In the genomic region with DNA sequence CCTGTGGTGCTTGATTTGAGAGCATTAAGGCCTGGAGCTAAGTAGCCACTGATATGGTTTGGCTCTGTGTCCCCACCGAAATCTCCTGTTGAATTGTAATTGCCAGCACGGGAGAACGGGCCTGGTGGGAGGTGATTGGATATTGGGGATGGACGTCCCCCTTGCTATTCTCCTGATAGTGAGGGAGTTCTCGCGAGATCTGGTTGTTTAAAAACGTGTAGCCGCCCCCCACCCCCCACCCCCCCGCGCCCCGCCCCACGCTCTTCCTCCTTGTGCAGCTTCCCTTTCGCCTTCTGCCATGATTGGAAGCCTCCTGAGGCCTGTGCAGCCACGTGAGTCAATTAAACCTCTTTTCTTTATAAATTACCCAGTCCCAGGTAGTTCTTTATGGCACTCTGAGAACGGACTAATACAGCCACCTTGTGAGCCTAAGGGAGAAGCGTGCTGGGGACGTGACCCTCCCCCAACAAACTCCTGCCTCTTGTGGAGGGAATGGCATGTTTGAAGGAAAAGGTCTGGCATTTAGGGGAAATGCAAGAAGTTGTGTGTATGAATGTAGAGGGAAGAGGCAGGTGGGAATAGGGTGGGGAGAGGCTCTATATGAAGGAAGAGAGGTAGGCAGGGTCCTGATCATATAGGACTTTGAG, we compare ENCODE assay signal across 17 cellular contexts.
"Had no signal": no experiment of that assay in that cellular context is flagged by ENCODE, and none has a peak within 500 bp of the region (broad histone marks: within the 10 kb centered on the region; RNA-seq: fewer than 3 reads in every experiment).

No MANE protein-coding gene starts in this region.

- H3K4me3 Mint-ChIP-seq: T-helper 1 cell treated with Interleukin-12 subunit alpha and Interleukin-12 subunit beta and Interleukin-4 antibody, amounts not matched to agents 30 μg/mL and 1 μg/mL, for 36 hours had no signal

- H3K27ac Mint-ChIP-seq: activated naive CD4-positive, alpha-beta T cell treated with anti-CD3 and anti-CD28 coated beads, Interleukin-2, amount 50 U/mL, for 72 hours; progenitor cell of endocrine pancreas; T-helper 1 cell treated with Interleukin-12 subunit alpha and Interleukin-12 subunit beta and Interleukin-4 antibody, amounts not matched to agents 30 μg/mL and 1 μg/mL, for 36 hours had no signal

- H3K36me3 Mint-ChIP-seq: activated naive CD4-positive, alpha-beta T cell treated with anti-CD3 and anti-CD28 coated beads, Interleukin-2, amount 50 U/mL, for 72 hours had no signal

- H3K27ac ChIP-seq: adrenal gland, esophagus muscularis mucosa, gastroesophageal sphincter, heart left ventricle, tibial artery had no signal

- DNase-seq: activated CD4-positive, alpha-beta T cell treated with anti-CD3 and anti-CD28 coated beads for 1 hour; activated gamma-delta T cell; adrenal gland; effector CD8-positive, alpha-beta T cell; heart left ventricle; left colon; stimulated activated CD4-positive, alpha-beta T cell treated with anti-CD3 and anti-CD28 coated beads, Interleukin-12 subunit alpha, Interleukin-12 subunit beta, amount 100 ng/mL, for 4 hours; stimulated activated CD4-positive, alpha-beta T cell treated with anti-CD3 and anti-CD28 coated beads, Interleukin-1b, Interleukin-23, amount 100 ng/mL, for 48 hours; stimulated activated CD8-positive, alpha-beta memory T cell treated with anti-CD3 and anti-CD28 coated beads, Interleukin-4, amount 100 ng/mL, for 48 hours; stimulated activated naive CD4-positive, alpha-beta T cell treated with Interleukin-2 at 50 U/mL for 16 hours; tibial artery had no signal

- H3K9me3 Mint-ChIP-seq: activated naive CD4-positive, alpha-beta T cell treated with anti-CD3 and anti-CD28 coated beads, Interleukin-2, amount 50 U/mL, for 72 hours; T-helper 1 cell treated with Interleukin-12 subunit alpha and Interleukin-12 subunit beta and Interleukin-4 antibody, amounts not matched to agents 30 μg/mL and 1 μg/mL, for 36 hours had no signal

- H3K27me3 Mint-ChIP-seq: progenitor cell of endocrine pancreas had no signal

- H3K4me1 ChIP-seq: adrenal gland, esophagus muscularis mucosa, gastroesophageal sphincter, heart left ventricle, tibial artery had no signal

- H3K4me3 ChIP-seq: adrenal gland, esophagus muscularis mucosa, gastroesophageal sphincter, heart left ventricle, lung, tibial artery had no signal

- H3K9me3 ChIP-seq: adrenal gland, esophagus muscularis mucosa, gastroesophageal sphincter, heart left ventricle, tibial artery had no signal

- ATAC-seq: activated naive CD4-positive, alpha-beta T cell treated with anti-CD3 and anti-CD28 coated beads, Interleukin-2, amount 50 U/mL, for 72 hours; gastroesophageal sphincter; heart left ventricle; left colon had no signal

- H3K36me3 ChIP-seq: adrenal gland, esophagus muscularis mucosa, gastroesophageal sphincter, heart left ventricle, tibial artery had no signal

- H3K27me3 ChIP-seq: adrenal gland, esophagus muscularis mucosa, gastroesophageal sphincter, heart left ventricle, tibial artery had no signal
